ENCODE assay signal across 8 cellular contexts in genomic region chr5:32261198-32261597, GRCh38. TPM values are rescaled to one million over a fixed set of nuclear protein-coding genes. Genes with fewer than 3 reads are reported as not detected.
DNase-seq lines count a peak whose midpoint lies in the region; ATAC-seq and TF ChIP-seq lines count a peak whose summit lies in the region.

No MANE protein-coding gene starts in this region.

- H3K27ac ChIP-seq in IMR-90 (ENCODE audit: insufficient read depth, low read length) = no peak overlapping the region
- H3K27ac ChIP-seq in foreskin keratinocyte = no peak overlapping the region
- H3K27ac ChIP-seq in CD4-positive, alpha-beta T cell (ENCODE audit: low read depth, low read length) = no peak overlapping the region

- intact Hi-C loops in IMR-90 (cut with micrococcal nuclease) = no loop called here
- intact Hi-C loops in CD4-positive, alpha-beta T cell (cut with DNase I, micrococcal nuclease) = no loop called here

- H3K9ac ChIP-seq in IMR-90 (ENCODE audit: low read depth, low read length) = no peak overlapping the region

- H3K27me3 Mint-ChIP-seq in CD4-positive, alpha-beta T cell = no peaks in the 10 kb centered on the region

- peaks cover 0 to 2% of the 10 kb centered on the region in 2 experiments; a peak in 1 of 4 replicates for H3K79me1 ChIP-seq in IMR-90 (ENCODE audit: low read depth in 1 of 2, low read length in 2 of 2)

- H2BK15ac ChIP-seq in IMR-90 (ENCODE audit: low read depth, low read length) = no peak overlapping the region

- no peak overlapping the region for H3K27ac Mint-ChIP-seq in CD4-positive, alpha-beta T cell

- no peak overlapping the region for H3K4me2 ChIP-seq in IMR-90 (ENCODE audit: low read depth, low read length)

- H3K14ac ChIP-seq in IMR-90 (replicated peaks; ENCODE audit: low read depth, low read length) = no peak overlapping the region

- CTCF ChIA-PET in IMR-90 (lab: Yijun Ruan, JAX) = no interaction called here
- CTCF ChIA-PET in CD4-positive, alpha-beta T cell (lab: Charles Lee) = interaction anchor here (0.7 kb wide), 1 partner anchor 120 kb away, joined by 3 read pairs; no protein-coding TSS in a partner anchor

- DNase-seq in GM13976 (ENCODE audit: low spot score) (peak; percentile 44), IMR-90 (no peak), foreskin keratinocyte (no peak), activated gamma-delta T cell treated with Interleukin-2 at 50 U/mL for 16 hours (no peak), NCI-H2081 treated with DMSO at 0.1 percent for 48 hours (lab: John Stamatoyannopoulos, UW) (no peak), GM19240 (ENCODE audit: insufficient read length, low spot score) (no peak)
- DNase-seq in CD4-positive, alpha-beta T cell = no peak

- H3K9me3 ChIP-seq in IMR-90 (ENCODE audit: control insufficient read depth, insufficient read depth, low read length) = no peaks in the 10 kb centered on the region
- no peaks in the 10 kb centered on the region for H3K9me3 ChIP-seq in CD4-positive, alpha-beta T cell (ENCODE audit: control insufficient read depth, low read length)

- H2BK5ac ChIP-seq in IMR-90 (ENCODE audit: low read depth, low read length, poor library complexity, severe bottlenecking) = no peak overlapping the region

- H3K9me3 Mint-ChIP-seq in CD4-positive, alpha-beta T cell = no peaks in the 10 kb centered on the region

- TF ChIP-seq RAD21 in IMR-90 (IDR thresholded peaks at IDR 0.05; ENCODE audit: low read length) = no peak

- H3K36me3 ChIP-seq in IMR-90 (ENCODE audit: control insufficient read depth, insufficient read depth, low read length) = peaks cover 9% of the 10 kb centered on the region; the same call in 1 of the 2 replicates

- in situ Hi-C loops in GM13976 (cut with MboI; ENCODE audit: low sequenced_read_pairs, unreplicated experiment) = no loop called here
- in situ Hi-C loops in IMR-90 (cut with MboI; ENCODE audit: low sequenced_read_pairs) = no loop called here

- H2AK9ac ChIP-seq in IMR-90 (replicated peaks; ENCODE audit: low read depth, low read length, poor library complexity) = no peak overlapping the region

- dilution Hi-C loops in IMR-90 (cut with HindIII; ENCODE audit: low sequenced_read_pairs, unreplicated experiment) = no loop called here

- H3K4me1 ChIP-seq in IMR-90 (ENCODE audit: control insufficient read depth, insufficient read depth, low read length) (0 out of 2 replicates have a peak, but pooled peaks cover 1% of the 10 kb centered on the region), foreskin keratinocyte (no peaks in the 10 kb centered on the region)

- no peak overlapping the region for H4K8ac ChIP-seq in IMR-90 (ENCODE audit: low read depth in 2 of 2, low read length in 2 of 2)

- H4K91ac ChIP-seq in IMR-90 (ENCODE audit: insufficient read depth, low read depth, low read length) = no peak overlapping the region

- H3K27me3 ChIP-seq in IMR-90 (ENCODE audit: control insufficient read depth, insufficient read depth, low read length) = no peaks in the 10 kb centered on the region
- H3K27me3 ChIP-seq in foreskin keratinocyte = no peaks in the 10 kb centered on the region
- no peaks in the 10 kb centered on the region for H3K27me3 ChIP-seq in CD4-positive, alpha-beta T cell (ENCODE audit: control insufficient read depth, insufficient read depth, low read length)

- H2AFZ ChIP-seq in IMR-90 (replicated peaks; ENCODE audit: low read length, poor library complexity) = no peak overlapping the region

- WGBS in IMR-90 (ENCODE audit: extremely low coverage in 2 of 2, insufficient read length in 1 of 2), 2 experiments = 86% methylated on average over 2 of the region's 2 CpGs; no CpG with 5 or more reads in 1 of the 2 experiments

- no peak overlapping the region for H2AK5ac ChIP-seq in IMR-90 (ENCODE audit: low read depth, low read length)

- peaks cover 9% of the 10 kb centered on the region; the same call in 1 of the 2 replicates for H3K9me1 ChIP-seq in IMR-90 (ENCODE audit: insufficient read depth, low read length)

- H3K4me1 Mint-ChIP-seq in CD4-positive, alpha-beta T cell (ENCODE audit: low read depth) = no peaks in the 10 kb centered on the region

- ATAC-seq in GM21526 (IDR thresholded peaks at IDR 0.05; ENCODE audit: low FRiP score, unreplicated experiment) (peak; percentile 92), IMR-90 (ENCODE audit: low read depth) (no peak), foreskin keratinocyte (peak; percentile 37)
- no peak for ATAC-seq in CD4-positive, alpha-beta T cell (ENCODE audit: poor library complexity)

- no peak overlapping the region for H2BK120ac ChIP-seq in IMR-90 (ENCODE audit: low read depth, low read length)

- H3K36me3 Mint-ChIP-seq in CD4-positive, alpha-beta T cell (ENCODE audit: low read depth) = peaks cover 93% of the 10 kb centered on the region

- TF ChIP-seq CTCF in GM13976 (IDR thresholded peaks at IDR 0.05; ENCODE audit: borderline replicate concordance, control extremely low read depth, extremely low read depth, insufficient read depth, missing control alignments) = no peak
- no peak for TF ChIP-seq CTCF in IMR-90 (conservative IDR thresholded peaks at IDR 0.05; ENCODE audit: low read depth, low read length)
- no peak for TF ChIP-seq CTCF in foreskin keratinocyte (conservative IDR thresholded peaks at IDR 0.05)
- no peak for TF ChIP-seq CTCF in CD4-positive, alpha-beta T cell (IDR thresholded peaks at IDR 0.05)

- no peak overlapping the region for H2BK20ac ChIP-seq in IMR-90 (ENCODE audit: low read depth, low read length)

- no TSS peak for BruUV-seq in IMR-90 (replicated peaks; lab: Mats Ljungman, UMichigan)

- no peak for TF ChIP-seq POLR2A in IMR-90 (IDR thresholded peaks at IDR 0.05; ENCODE audit: low read depth, low read length)

- H4K5ac ChIP-seq in IMR-90 (ENCODE audit: low read depth, low read length) = no peak overlapping the region

- no peak overlapping the region for H3K23ac ChIP-seq in IMR-90 (ENCODE audit: low read depth, low read length)

- H3K4ac ChIP-seq in IMR-90 (ENCODE audit: low read depth, low read length) = no peak overlapping the region

- H3K18ac ChIP-seq in IMR-90 (ENCODE audit: low read depth, low read length) = 0 out of 2 replicates have a peak overlapping the region, but pooled peaks have one; percentile 12

- no peak overlapping the region for H3K4me3 Mint-ChIP-seq in CD4-positive, alpha-beta T cell

- no peak overlapping the region for H3K56ac ChIP-seq in IMR-90 (ENCODE audit: extremely low read depth, insufficient read depth, low read length)

- POLR2A ChIA-PET in IMR-90 (lab: Charles Lee; ENCODE audit: unreplicated experiment) = no interaction called here
- POLR2A ChIA-PET in CD4-positive, alpha-beta T cell (lab: Charles Lee) = no interaction called here

- no peaks in the 10 kb centered on the region for H4K20me1 ChIP-seq in IMR-90 (ENCODE audit: insufficient read depth, low read length)

- no peak overlapping the region for H3K4me3 ChIP-seq in IMR-90 (ENCODE audit: insufficient read depth, low read depth, low read length)

TF ChIP-seq in IMR-90, 13 proteins besides CTCF, POLR2A, EP300 and RAD21:
- TF ChIP-seq RFX5 (IDR thresholded peaks at IDR 0.05; ENCODE audit: low read depth, low read length) = no peak
- TF ChIP-seq NFE2L2 (IDR thresholded peaks at IDR 0.05; ENCODE audit: low read depth, low read length) = no peak
- no peak for TF ChIP-seq SMC3 (IDR thresholded peaks at IDR 0.05; ENCODE audit: low read depth, low read length)
- TF ChIP-seq FOS (IDR thresholded peaks at IDR 0.05; ENCODE audit: low read depth, low read length) = no peak
- TF ChIP-seq MAZ (IDR thresholded peaks at IDR 0.05; ENCODE audit: borderline replicate concordance, low read depth, low read length) = no peak
- TF ChIP-seq CHD1 (IDR thresholded peaks at IDR 0.05; ENCODE audit: low read depth, low read length) = no peak
- TF ChIP-seq ELK1 (IDR thresholded peaks at IDR 0.05; ENCODE audit: borderline replicate concordance, low read depth, low read length) = no peak
- no peak for TF ChIP-seq RCOR1 (IDR thresholded peaks at IDR 0.05; ENCODE audit: insufficient replicate concordance, low read length)
- no peak for TF ChIP-seq CEBPB (IDR thresholded peaks at IDR 0.05; ENCODE audit: low read depth, low read length)
- TF ChIP-seq USF2 (IDR thresholded peaks at IDR 0.05; ENCODE audit: low read depth, low read length) = no peak
- no peak for TF ChIP-seq MAFK (IDR thresholded peaks at IDR 0.05; ENCODE audit: low read depth, low read length)

RNA-seq across cellular contexts. Expression of gene MTMR12, which starts 51.5 kb away (rescaled TPM):
- 20.3 and 21.3 TPM in 2 replicates for total RNA-seq in IMR-90 (2012; rRNA removed)
- polyA plus RNA-seq in IMR-90 (2012; rRNA removed) = 10.2 and 11.1 TPM in 2 replicates
- 4.4 and 5.4 TPM in 2 replicates for polyA plus RNA-seq in IMR-90 (2012; cell fraction: cytosol; rRNA removed)
- 4.1 and 12.2 TPM in 2 replicates for polyA plus RNA-seq in IMR-90 (2012; cell fraction: nucleus; rRNA removed; ENCODE audit: low replicate concordance)
- total RNA-seq in foreskin keratinocyte = 17.1 and 19.3 TPM in 2 replicates
- 4.5 and 5.7 TPM in 2 replicates for polyA plus RNA-seq in foreskin keratinocyte
- 10 to 100 TPM; 15.9 to 18.3 TPM for total RNA-seq in CD4-positive, alpha-beta T cell

Comparison
In these comparisons a context has a peak if more than half of its experiments do, and no peak if none do; other contexts are left out.
1. ATAC-seq: peak in GM21526 (single experiment) and foreskin keratinocyte (single experiment); none in IMR-90 (single experiment) and CD4-positive, alpha-beta T cell (single experiment).